Comparison of ENCODE assay signal across 30 cellular contexts in the genomic region with DNA sequence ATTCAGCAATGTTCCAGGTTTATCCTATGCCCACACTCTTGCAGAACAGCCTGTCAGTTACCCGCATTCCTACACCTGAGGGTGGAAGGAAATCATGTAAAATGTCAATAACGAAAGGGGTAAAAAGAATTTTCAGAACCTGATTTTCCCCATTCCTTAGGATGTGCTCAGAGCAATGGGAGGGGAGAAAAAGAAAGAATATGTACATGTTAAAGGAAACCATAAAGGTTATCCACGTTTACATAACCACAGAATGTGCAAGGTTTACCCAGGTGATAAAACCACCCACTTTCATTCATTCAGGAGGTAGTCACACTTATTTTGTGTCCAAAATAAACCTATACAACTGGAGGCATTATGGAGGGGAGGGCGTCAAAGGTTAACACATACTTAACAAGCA.
DNase-seq lines count a peak whose midpoint lies in the region; ATAC-seq, FAIRE-seq and TF ChIP-seq lines count a peak whose summit lies in the region.
"Had no signal": no experiment of that assay in that cellular context is flagged by ENCODE, and none has a peak within 500 bp of the region (broad histone marks: within the 10 kb centered on the region; RNA-seq: fewer than 3 reads in every experiment).

No MANE protein-coding gene starts in this region.

- H3K4me3 ChIP-seq in hepatocyte: no peak overlapping the region
- H3K4me3 ChIP-seq in HepG2 (replicated peaks in 1 of 3; ENCODE audit: insufficient read depth in 1 of 3, low read depth in 2 of 3, low read length in 3 of 3): no peak overlapping the region
- H3K4me3 ChIP-seq: cardiac muscle cell, MG63, Peyer's patch, prostate gland, SJSA1, stomach had no signal

- CTCF ChIA-PET in RWPE1 (lab: Yijun Ruan, JAX): no interaction called here
- CTCF ChIA-PET in HepG2 (lab: Yijun Ruan, JAX; ENCODE audit: low intra/inter-chr PET ratio, low total read pairs): no interaction called here

- H3K9ac ChIP-seq in HepG2 (ENCODE audit: insufficient read depth, low read depth, low read length): no peak overlapping the region

- no peak overlapping the region for H2AFZ ChIP-seq in hepatocyte
- no peak overlapping the region for H2AFZ ChIP-seq in HepG2 (ENCODE audit: low read length)

- 55% methylated on average over 4 of the region's 4 CpGs for WGBS in hepatocyte (ENCODE audit: low lambda C conversion rate, missing lambda C conversion rate)
- WGBS in HepG2 (ENCODE audit: low lambda C conversion rate): 66% methylated on average over 4 of the region's 4 CpGs

- H3K27ac ChIP-seq in RWPE1: no peak overlapping the region
- peak overlapping the region; percentile 61 for H3K27ac ChIP-seq in hepatocyte
- H3K27ac ChIP-seq in HepG2 (ENCODE audit: extremely low read length, insufficient read depth, low read length): no peak overlapping the region
- H3K27ac ChIP-seq: cardiac muscle cell, Peyer's patch, prostate gland, SJSA1 had no signal

- TF ChIP-seq CTCF in RWPE1 (conservative IDR thresholded peaks at IDR 0.05; ENCODE audit: low read depth) (no peak), hepatocyte (IDR thresholded peaks at IDR 0.05; ENCODE audit: poor library complexity) (no peak), HepG2 (CRISPR knock-in tag; IDR thresholded peaks at IDR 0.05) (no peak)

- no peaks in the 10 kb centered on the region for H3K27me3 ChIP-seq in hepatocyte
- no peaks in the 10 kb centered on the region for H3K27me3 ChIP-seq in HepG2 (ENCODE audit: control insufficient read depth in 1 of 2, insufficient read depth in 2 of 2, low read length in 2 of 2)
- H3K27me3 ChIP-seq: cardiac muscle cell, MG63, Peyer's patch, SJSA1, stomach had no signal

- no peaks in the 10 kb centered on the region for H3K9me2 ChIP-seq in hepatocyte (replicated peaks; ENCODE audit: insufficient read depth)

- in situ Hi-C loops in HepG2 (cut with HindIII; ENCODE audit: extremely low pct_ligation_motif_present, low pct_unique_long_range_greater_than_20kb): no loop called here

- H3K4me2 ChIP-seq in hepatocyte: no peak overlapping the region
- no peak overlapping the region for H3K4me2 ChIP-seq in HepG2 (ENCODE audit: low read depth, low read length)

- TF ChIP-seq RAD21 in HepG2 (CRISPR knock-in tag; IDR thresholded peaks at IDR 0.05): no peak

- H3K4me1 ChIP-seq in hepatocyte (ENCODE audit: insufficient read depth) (peaks cover 16% of the 10 kb centered on the region), HepG2 (ENCODE audit: insufficient read depth, low read length) (no peaks in the 10 kb centered on the region)
- H3K4me1 ChIP-seq: Peyer's patch, prostate gland had no signal

- POLR2A ChIA-PET in RWPE1 (lab: Yijun Ruan, JAX; ENCODE audit: low non-redundant PET): no interaction called here
- POLR2A ChIA-PET in HepG2 (lab: Yijun Ruan, JAX): no interaction called here

- FAIRE-seq in HepG2 (lab: Jason Lieb, UNC): no peak
- FAIRE-seq: endothelial cell of umbilical vein had no signal

- H3K79me2 ChIP-seq in hepatocyte (no peaks in the 10 kb centered on the region), HepG2 (ENCODE audit: insufficient read depth, low read length) (no peaks in the 10 kb centered on the region)

- BruUV-seq in HepG2 (replicated peaks; lab: Mats Ljungman, UMichigan): no TSS peak

- H4K20me1 ChIP-seq in hepatocyte (ENCODE audit: insufficient read depth, poor library complexity, severe bottlenecking) (no peaks in the 10 kb centered on the region), HepG2 (ENCODE audit: insufficient read depth, low read length) (no peaks in the 10 kb centered on the region)

- ATAC-seq in HG03025 (IDR thresholded peaks at IDR 0.05; ENCODE audit: low FRiP score, unreplicated experiment) (no peak), HepG2 (no peak)
- ATAC-seq: activated naive CD4-positive, alpha-beta T cell treated with anti-CD3 and anti-CD28 coated beads, Interleukin-2, amount 50 U/mL, for 72 hours; natural killer cell treated with Interleukin-12 subunit alpha and Interleukin-12 subunit beta and Interleukin-15 and Interleukin-18, amount 100 ng/mL, for 72 hours; sciatic nerve had no signal

- TF ChIP-seq POLR2A in HepG2 (IDR thresholded peaks at IDR 0.05; ENCODE audit: insufficient read depth in 1 of 2, low read depth in 2 of 2, low read length in 2 of 2): no peak

- DNase-seq in HT-29 (ENCODE audit: low spot score): peak; percentile 94
- peak; percentile 74 for DNase-seq in RWPE1 (ENCODE audit: low spot score)
- peak; percentile 7 for DNase-seq in hepatocyte (ENCODE audit: low spot score)
- no peak for DNase-seq in iPS-NIHi7 (ENCODE audit: extremely low spot score)
- no peak for DNase-seq in HepG2 (ENCODE audit: low spot score)
- no peak for DNase-seq in NCI-H774 (lab: John Stamatoyannopoulos, UW)
- DNase-seq: activated CD4-positive, alpha-beta T cell treated with anti-CD3 and anti-CD28 coated beads, Interleukin-2, amount 10 ng/mL, durations not matched to agents 24 days and 14 days; activated CD8-positive, alpha-beta memory T cell treated with anti-CD3 and anti-CD28 coated beads for 24 hours; C1 segment of cervical spinal cord; DMS79; GF-D8; HCEC 1CT; MG63; NCI-H1105 treated with DMSO at 0.1 percent for 48 hours; NCI-H2029; NCI-H526; occipital lobe; Peyer's patch; stimulated activated CD4-positive, alpha-beta T cell treated with anti-CD3 and anti-CD28 coated beads, Interleukin-12 subunit alpha, Interleukin-12 subunit beta, amount 100 ng/mL, for 4 hours; stimulated activated CD4-positive, alpha-beta T cell treated with anti-CD3 and anti-CD28 coated beads, Interleukin-2, amount 100 ng/mL, for 48 hours; stomach; T-helper 9 cell had no signal

- TF ChIP-seq EP300 in HepG2 (IDR thresholded peaks at IDR 0.05; ENCODE audit: low read depth in 2 of 2, low read length in 2 of 2) (no peak), HepG2 (CRISPR knock-in tag; IDR thresholded peaks at IDR 0.05; ENCODE audit: borderline replicate concordance) (no peak)

- intact Hi-C loops in HepG2 (cut with micrococcal nuclease; ENCODE audit: unreplicated experiment): no loop called here

- H3K36me3 ChIP-seq in hepatocyte (replicated peaks; ENCODE audit: insufficient read depth, low read depth): no peaks in the 10 kb centered on the region
- no peaks in the 10 kb centered on the region for H3K36me3 ChIP-seq in HepG2 (replicated peaks in 1 of 2; ENCODE audit: control insufficient read depth in 1 of 2, insufficient read depth in 2 of 2, low read length in 2 of 2)
- H3K36me3 ChIP-seq: cardiac muscle cell, MG63, Peyer's patch, prostate gland, SJSA1, stomach had no signal

- H3K9me3 ChIP-seq in hepatocyte (ENCODE audit: low read depth): no peaks in the 10 kb centered on the region
- no peaks in the 10 kb centered on the region for H3K9me3 ChIP-seq in HepG2 (ENCODE audit: low read length)
- H3K9me3 ChIP-seq: MG63, Peyer's patch, prostate gland, SJSA1, stomach had no signal

TF ChIP-seq in HepG2, 621 proteins besides CTCF, POLR2A, EP300 and RAD21:
- TF ChIP-seq ZNF598 (CRISPR knock-in tag; IDR thresholded peaks at IDR 0.05; ENCODE audit: borderline replicate concordance) (no peak), NFIC (IDR thresholded peaks at IDR 0.05; ENCODE audit: low read length) (no peak), CC2D1A (CRISPR knock-in tag; IDR thresholded peaks at IDR 0.05) (no peak), PHF21A (CRISPR knock-in tag; IDR thresholded peaks at IDR 0.05) (no peak), PRPF4 (IDR thresholded peaks at IDR 0.05; ENCODE audit: low read depth, low read length, poor library complexity, severe bottlenecking) (no peak), HDAC2 (CRISPR knock-in tag; IDR thresholded peaks at IDR 0.05) (no peak), SRSF9 (IDR thresholded peaks at IDR 0.05; ENCODE audit: borderline replicate concordance, insufficient read depth, low read depth, low read length, poor library complexity, severe bottlenecking) (no peak), TOE1 (CRISPR knock-in tag; IDR thresholded peaks at IDR 0.05) (no peak), ZNF709 (CRISPR knock-in tag; IDR thresholded peaks at IDR 0.05) (no peak), ZNF660 (CRISPR knock-in tag; IDR thresholded peaks at IDR 0.05; ENCODE audit: borderline replicate concordance, low read depth) (no peak), ZBTB3 (CRISPR knock-in tag; IDR thresholded peaks at IDR 0.05; ENCODE audit: borderline replicate concordance, low read depth) (no peak), HNRNPL (IDR thresholded peaks at IDR 0.05; ENCODE audit: low read depth, low read length) (no peak), ONECUT2 (CRISPR knock-in tag; IDR thresholded peaks at IDR 0.05) (no peak)
- TF ChIP-seq, protein P1, sequence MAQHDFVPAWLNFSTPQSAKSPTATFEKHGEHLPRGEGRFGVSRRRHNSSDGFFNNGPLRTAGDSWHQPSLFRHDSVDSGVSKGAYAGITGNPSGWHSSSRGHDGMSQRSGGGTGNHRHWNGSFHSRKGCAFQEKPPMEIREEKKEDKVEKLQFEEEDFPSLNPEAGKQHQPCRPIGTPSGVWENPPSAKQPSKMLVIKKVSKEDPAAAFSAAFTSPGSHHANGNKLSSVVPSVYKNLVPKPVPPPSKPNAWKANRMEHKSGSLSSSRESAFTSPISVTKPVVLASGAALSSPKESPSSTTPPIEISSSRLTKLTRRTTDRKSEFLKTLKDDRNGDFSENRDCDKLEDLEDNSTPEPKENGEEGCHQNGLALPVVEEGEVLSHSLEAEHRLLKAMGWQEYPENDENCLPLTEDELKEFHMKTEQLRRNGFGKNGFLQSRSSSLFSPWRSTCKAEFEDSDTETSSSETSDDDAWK (CRISPR knock-in tag; IDR thresholded peaks at IDR 0.05): no peak
- TF ChIP-seq, protein P2, sequence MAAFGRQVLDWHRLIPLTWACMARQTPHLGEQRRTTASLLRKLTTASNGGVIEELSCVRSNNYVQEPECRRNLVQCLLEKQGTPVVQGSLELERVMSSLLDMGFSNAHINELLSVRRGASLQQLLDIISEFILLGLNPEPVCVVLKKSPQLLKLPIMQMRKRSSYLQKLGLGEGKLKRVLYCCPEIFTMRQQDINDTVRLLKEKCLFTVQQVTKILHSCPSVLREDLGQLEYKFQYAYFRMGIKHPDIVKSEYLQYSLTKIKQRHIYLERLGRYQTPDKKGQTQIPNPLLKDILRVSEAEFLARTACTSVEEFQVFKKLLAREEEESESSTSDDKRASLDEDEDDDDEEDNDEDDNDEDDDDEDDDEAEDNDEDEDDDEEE (CRISPR knock-in tag; IDR thresholded peaks at IDR 0.05): no peak
- TF ChIP-seq, protein P3, sequence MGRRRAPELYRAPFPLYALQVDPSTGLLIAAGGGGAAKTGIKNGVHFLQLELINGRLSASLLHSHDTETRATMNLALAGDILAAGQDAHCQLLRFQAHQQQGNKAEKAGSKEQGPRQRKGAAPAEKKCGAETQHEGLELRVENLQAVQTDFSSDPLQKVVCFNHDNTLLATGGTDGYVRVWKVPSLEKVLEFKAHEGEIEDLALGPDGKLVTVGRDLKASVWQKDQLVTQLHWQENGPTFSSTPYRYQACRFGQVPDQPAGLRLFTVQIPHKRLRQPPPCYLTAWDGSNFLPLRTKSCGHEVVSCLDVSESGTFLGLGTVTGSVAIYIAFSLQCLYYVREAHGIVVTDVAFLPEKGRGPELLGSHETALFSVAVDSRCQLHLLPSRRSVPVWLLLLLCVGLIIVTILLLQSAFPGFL (CRISPR knock-in tag; IDR thresholded peaks at IDR 0.05): no peak
TF ChIP-seq in HepG2: peak in this region for 0.

Comparison
In these comparisons a context has a peak if more than half of its experiments do, and no peak if none do; other contexts are left out.
1. DNase-seq: peak in HT-29 (single experiment), RWPE1 (single experiment) and hepatocyte (single experiment); none in iPS-NIHi7 (single experiment), HepG2 (single experiment) and NCI-H774 (single experiment).